In genomic region chr1:80375662-80376061, GRCh38 we compare ENCODE assay signal across 14 cellular contexts.
A peak's percentile ranks its signal among the peaks of the same experiment; 100 is the strongest.
DNase-seq lines count a peak whose midpoint lies in the region; TF ChIP-seq lines count a peak whose summit lies in the region.
"Had no signal": no experiment of that assay in that cellular context is flagged by ENCODE, and none has a peak within 500 bp of the region (broad histone marks: within the 10 kb centered on the region; RNA-seq: fewer than 3 reads in every experiment).

No MANE protein-coding gene starts in this region.

- H3K27me3 Mint-ChIP-seq in osteocyte (ENCODE audit: unreplicated experiment) (no peaks in the 10 kb centered on the region), type B pancreatic cell (peaks cover 4% of the 10 kb centered on the region)

- peak overlapping the region; percentile 53 for H2AFZ ChIP-seq in PC-9

- no peaks in the 10 kb centered on the region for H4K20me1 ChIP-seq in PC-9 (ENCODE audit: insufficient read depth)

- H3K27ac ChIP-seq in PC-9 = peak overlapping the region; percentile 64

- H3K9me3 ChIP-seq in PC-9 (ENCODE audit: insufficient read depth, low read depth) = no peaks in the 10 kb centered on the region; the same call in 1 of the 2 replicates

- no peaks in the 10 kb centered on the region for H3K36me3 ChIP-seq in PC-9 (ENCODE audit: low read depth)

- H3F3A ChIP-seq in PC-9 (ENCODE audit: insufficient read depth, low read depth) = 0 out of 2 replicates have a peak, but pooled peaks cover 4% of the 10 kb centered on the region

- intact Hi-C loops in PC-9 (cut with micrococcal nuclease; ENCODE audit: unreplicated experiment) = no loop called here

- H3K27ac Mint-ChIP-seq in osteocyte (ENCODE audit: unreplicated experiment) (peak overlapping the region; percentile 63), type B pancreatic cell (no peak overlapping the region)

- H3K79me2 ChIP-seq in PC-9 (ENCODE audit: low read depth) = no peaks in the 10 kb centered on the region

- no peaks in the 10 kb centered on the region for H3K36me3 Mint-ChIP-seq in osteocyte (ENCODE audit: unreplicated experiment)
- no peaks in the 10 kb centered on the region for H3K36me3 Mint-ChIP-seq in type B pancreatic cell

- H3K9me3 Mint-ChIP-seq in osteocyte (ENCODE audit: unreplicated experiment) = no peaks in the 10 kb centered on the region
- H3K9me3 Mint-ChIP-seq in type B pancreatic cell = no peaks in the 10 kb centered on the region

- POLR2A ChIA-PET in PC-9 (lab: Charles Lee; ENCODE audit: unreplicated experiment) = no interaction called here

- H3K4me3 ChIP-seq in PC-9 = no peak overlapping the region
- H3K4me3 ChIP-seq in epithelial cell of proximal tubule (ENCODE audit: low read depth, low read length) = no peak overlapping the region

- H3K4me3 Mint-ChIP-seq in osteocyte (ENCODE audit: unreplicated experiment) = no peak overlapping the region
- H3K4me3 Mint-ChIP-seq in type B pancreatic cell = no peak overlapping the region

- H3K4me1 ChIP-seq in PC-9 (replicated peaks; ENCODE audit: insufficient read depth) = peaks cover 24% of the 10 kb centered on the region

- CTCF ChIA-PET in PC-9 (lab: Charles Lee) = no interaction called here

- BruUV-seq in PC-9 (replicated peaks; lab: Mats Ljungman, UMichigan) = no TSS peak

- H3K4me2 ChIP-seq in PC-9 = peak overlapping the region; percentile 41

- peak; percentile 89 for DNase-seq in EL
- DNase-seq in PC-9 = peak in 1 of 2 experiments; percentile 7
- peak; percentile 59 for DNase-seq in epithelial cell of proximal tubule (ENCODE audit: low read depth)
- DNase-seq in osteocyte (ENCODE audit: extremely low spot score, unreplicated experiment) = no peak
- DNase-seq in NCI-H748 (lab: John Stamatoyannopoulos, UW; ENCODE audit: unreplicated experiment) = no peak
- no peak for DNase-seq in type B pancreatic cell (ENCODE audit: extremely low spot score, unreplicated experiment)
- DNase-seq in activated naive CD4-positive, alpha-beta T cell treated with anti-CD3 and anti-CD28 coated beads, Interleukin-2, amount 50 U/mL, for 16 hours = no peak
- no peak for DNase-seq in NCI-H2081 treated with DMSO at 0.1 percent for 48 hours (lab: John Stamatoyannopoulos, UW)
- DNase-seq: amygdala; NCI-H1417; NCI-H526; Right ventricle myocardium superior; stimulated activated CD4-positive, alpha-beta T cell treated with anti-CD3 and anti-CD28 coated beads, Interleukin-4, amount 100 ng/mL, for 1 hour; stimulated activated naive CD4-positive, alpha-beta T cell treated with Interleukin-2 at 50 U/mL for 16 hours had no signal

- TF ChIP-seq CTCF in PC-9 (conservative IDR thresholded peaks at IDR 0.05) = no peak
- no peak for TF ChIP-seq CTCF in epithelial cell of proximal tubule (conservative IDR thresholded peaks at IDR 0.05; ENCODE audit: low read depth, low read length)
- TF ChIP-seq CTCF in osteocyte (IDR thresholded peaks at IDR 0.05) = no peak
- TF ChIP-seq CTCF in type B pancreatic cell (conservative IDR thresholded peaks at IDR 0.05) = no peak

- H3K9me2 ChIP-seq in PC-9 (ENCODE audit: insufficient read depth) = no peaks in the 10 kb centered on the region; the same call in 1 of the 2 replicates

- H3K4me1 Mint-ChIP-seq in osteocyte (ENCODE audit: unreplicated experiment) (peaks cover 24% of the 10 kb centered on the region), type B pancreatic cell (ENCODE audit: unreplicated experiment) (no peaks in the 10 kb centered on the region)

- H3K27me3 ChIP-seq in PC-9 (ENCODE audit: insufficient read depth, low read depth) = no peaks in the 10 kb centered on the region

Comparison
In these comparisons a context has a peak if more than half of its experiments do, and no peak if none do; other contexts are left out.
1. DNase-seq: peak in EL (single experiment) and epithelial cell of proximal tubule (single experiment); none in osteocyte (single experiment), NCI-H748 (single experiment), type B pancreatic cell (single experiment), activated naive CD4-positive, alpha-beta T cell treated with anti-CD3 and anti-CD28 coated beads, Interleukin-2, amount 50 U/mL, for 16 hours (single experiment) and NCI-H2081 treated with DMSO at 0.1 percent for 48 hours (single experiment).